8 cellular contexts compared by ENCODE assay signal in the genomic region with DNA sequence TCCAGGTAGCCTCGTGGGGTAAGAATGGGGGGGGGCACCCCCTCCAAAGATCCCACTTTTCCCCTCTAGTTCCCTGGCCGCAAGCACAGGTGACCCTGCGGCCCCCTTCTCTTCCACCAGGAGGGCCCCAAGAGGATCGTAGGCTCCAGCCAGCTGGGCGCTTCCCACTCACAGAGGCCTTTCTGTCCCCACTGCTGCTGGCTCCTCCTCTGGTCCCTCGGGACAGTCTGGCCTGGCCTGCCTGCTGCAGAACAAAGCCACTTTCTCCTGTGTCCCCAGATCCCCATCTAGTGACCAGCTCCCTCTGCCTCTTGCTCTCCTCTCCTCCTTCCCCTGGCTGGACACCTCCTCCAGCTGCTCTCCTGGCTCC. TPM values are rescaled to one million over a fixed set of nuclear protein-coding genes. Genes with fewer than 3 reads are reported as not detected.
A peak's percentile ranks its signal among the peaks of the same experiment; 100 is the strongest.
DNase-seq lines count a peak whose midpoint lies in the region; ATAC-seq and TF ChIP-seq lines count a peak whose summit lies in the region.

No MANE protein-coding gene starts in this region.

- ATAC-seq in activated CD4-positive, alpha-beta T cell treated with anti-CD3 and anti-CD28 coated beads for 36 hours: no peak
- no peak for ATAC-seq in activated naive CD8-positive, alpha-beta T cell treated with anti-CD3 and anti-CD28 coated beads, Interleukin-2, amount 10 ng/mL, durations not matched to agents 7 days and 5 days (ENCODE audit: low read depth)
- no peak for ATAC-seq in HG03565 (IDR thresholded peaks at IDR 0.05; ENCODE audit: unreplicated experiment)
- no peak for ATAC-seq in GM18519 (IDR thresholded peaks at IDR 0.05; ENCODE audit: low FRiP score, unreplicated experiment)

- peak overlapping the region; percentile 71 for H2AFZ ChIP-seq in KMS-11 (ENCODE audit: low read depth)

- 0 out of 2 replicates have a peak, but pooled peaks cover 6% of the 10 kb centered on the region for H4K20me1 ChIP-seq in KMS-11 (ENCODE audit: insufficient read depth)

- H3K36me3 ChIP-seq in KMS-11 (ENCODE audit: insufficient read depth) (no peaks in the 10 kb centered on the region), spleen (no peaks in the 10 kb centered on the region)

- peak overlapping the region; percentile 71 for H3K4me3 Mint-ChIP-seq in activated CD4-positive, alpha-beta T cell treated with anti-CD3 and anti-CD28 coated beads for 36 hours
- H3K4me3 Mint-ChIP-seq in activated naive CD8-positive, alpha-beta T cell treated with anti-CD3 and anti-CD28 coated beads, Interleukin-2, amount 10 ng/mL, durations not matched to agents 7 days and 5 days: peak overlapping the region; percentile 82

- H3K9me3 ChIP-seq in spleen: no peaks in the 10 kb centered on the region

- H3K27ac ChIP-seq in KMS-11: peak overlapping the region; percentile 24; the same call in 1 of the 2 replicates
- H3K27ac ChIP-seq in spleen: peak overlapping the region; percentile 35 to 85 (median 72)

- H3K36me3 Mint-ChIP-seq in activated CD4-positive, alpha-beta T cell treated with anti-CD3 and anti-CD28 coated beads for 36 hours (ENCODE audit: low read depth): no peaks in the 10 kb centered on the region
- no peaks in the 10 kb centered on the region for H3K36me3 Mint-ChIP-seq in activated naive CD8-positive, alpha-beta T cell treated with anti-CD3 and anti-CD28 coated beads, Interleukin-2, amount 10 ng/mL, durations not matched to agents 7 days and 5 days

- 8 to 23% (median 18%) methylated on average over 5 to 6 of the region's 6 CpGs for WGBS in spleen, 5 donors

- no peaks in the 10 kb centered on the region for H3K79me2 ChIP-seq in KMS-11 (ENCODE audit: insufficient read depth, low read depth)

- H3K4me2 ChIP-seq in KMS-11: peak overlapping the region; percentile 88

- H3K9ac ChIP-seq in KMS-11: peak overlapping the region; percentile 37; the same call in 1 of the 2 replicates

- TF ChIP-seq CTCF in KMS-11 (conservative IDR thresholded peaks at IDR 0.05; ENCODE audit: low read depth, low read length) (no peak), spleen (IDR thresholded peaks at IDR 0.05 in 8 of 11, conservative IDR thresholded peaks at IDR 0.05 in 3 of 11) (peak in 2 of 11 experiments; percentile 12 to 21)

- H3K4me1 ChIP-seq in KMS-11 (ENCODE audit: low read depth, poor library complexity, severe bottlenecking) (peaks cover 25% of the 10 kb centered on the region), spleen (peaks cover 7 to 83% (median 32%) of the 10 kb centered on the region in 6 donors)

- POLR2A ChIA-PET in activated CD4-positive, alpha-beta T cell treated with anti-CD3 and anti-CD28 coated beads for 36 hours (lab: Charles Lee): interaction anchor here (0.5 to 1.6 kb wide), 3 partner anchors 14 to 25 kb away, joined by 3 to 11 read pairs (median 4); a partner anchor contains a TSS
- POLR2A ChIA-PET in activated naive CD8-positive, alpha-beta T cell treated with anti-CD3 and anti-CD28 coated beads, Interleukin-2, amount 10 ng/mL, durations not matched to agents 7 days and 5 days (lab: Charles Lee): interaction anchor here (0.6 to 5.4 kb wide), 28 partner anchors 8 to 950 kb away, joined by 3 to 75 read pairs (median 4); a partner anchor contains a TSS

- H3K27ac Mint-ChIP-seq in activated CD4-positive, alpha-beta T cell treated with anti-CD3 and anti-CD28 coated beads for 36 hours: peak overlapping the region; percentile 71
- H3K27ac Mint-ChIP-seq in activated naive CD8-positive, alpha-beta T cell treated with anti-CD3 and anti-CD28 coated beads, Interleukin-2, amount 10 ng/mL, durations not matched to agents 7 days and 5 days: peak overlapping the region; percentile 91

- no peak for DNase-seq in activated CD4-positive, alpha-beta T cell treated with anti-CD3 and anti-CD28 coated beads for 36 hours
- no peak for DNase-seq in activated CD4-positive, alpha-beta T cell treated with anti-CD3 and anti-CD28 coated beads, Interleukin-2, amount 50 U/mL, for 48 hours
- DNase-seq in activated naive CD8-positive, alpha-beta T cell treated with anti-CD3 and anti-CD28 coated beads, Interleukin-2, amount 10 ng/mL, durations not matched to agents 7 days and 5 days: no peak
- no peak for DNase-seq in spleen

- H3K9me3 Mint-ChIP-seq in activated CD4-positive, alpha-beta T cell treated with anti-CD3 and anti-CD28 coated beads for 36 hours (ENCODE audit: low read depth): no peaks in the 10 kb centered on the region
- H3K9me3 Mint-ChIP-seq in activated naive CD8-positive, alpha-beta T cell treated with anti-CD3 and anti-CD28 coated beads, Interleukin-2, amount 10 ng/mL, durations not matched to agents 7 days and 5 days: no peaks in the 10 kb centered on the region

- no peak for TF ChIP-seq POLR2A in spleen (IDR thresholded peaks at IDR 0.05)

- H3K4me3 ChIP-seq in KMS-11 (IDR thresholded peaks at IDR 0.05; ENCODE audit: insufficient read depth, low read depth, low read length) (no peak overlapping the region), iPS-11a (ENCODE audit: low read depth, low read length) (peak overlapping the region; percentile 4), spleen (peak overlapping the region; percentile 25 to 84 (median 56))

- intact Hi-C loops in activated CD4-positive, alpha-beta T cell treated with anti-CD3 and anti-CD28 coated beads for 36 hours (cut with DNase I, micrococcal nuclease): loop anchor here (1.0 to 2.0 kb wide), 7 partner anchors 14 to 280 kb away; a partner anchor contains a TSS
- intact Hi-C loops in spleen (cut with DNase I; ENCODE audit: low total_unique reads): no loop called here

- no peaks in the 10 kb centered on the region for H3K27me3 Mint-ChIP-seq in activated CD4-positive, alpha-beta T cell treated with anti-CD3 and anti-CD28 coated beads for 36 hours
- H3K27me3 Mint-ChIP-seq in activated naive CD8-positive, alpha-beta T cell treated with anti-CD3 and anti-CD28 coated beads, Interleukin-2, amount 10 ng/mL, durations not matched to agents 7 days and 5 days: no peaks in the 10 kb centered on the region

- H3K4me1 Mint-ChIP-seq in activated CD4-positive, alpha-beta T cell treated with anti-CD3 and anti-CD28 coated beads for 36 hours: peaks cover 9% of the 10 kb centered on the region
- peaks cover 20% of the 10 kb centered on the region for H3K4me1 Mint-ChIP-seq in activated naive CD8-positive, alpha-beta T cell treated with anti-CD3 and anti-CD28 coated beads, Interleukin-2, amount 10 ng/mL, durations not matched to agents 7 days and 5 days

- H3K27me3 ChIP-seq in KMS-11 (ENCODE audit: insufficient read depth, low read depth): no peaks in the 10 kb centered on the region
- H3K27me3 ChIP-seq in spleen (replicated peaks in 1 of 7): peaks cover 0 to 17% (median 7%) of the 10 kb centered on the region in 7 donors

- CTCF ChIA-PET in activated CD4-positive, alpha-beta T cell treated with anti-CD3 and anti-CD28 coated beads for 36 hours (lab: Charles Lee): interaction anchor here (0.6 to 4.8 kb wide), 14 partner anchors 10 to 342 kb away, joined by 3 to 32 read pairs (median 4); a partner anchor contains a TSS

RNA-seq across cellular contexts. Expression of a gene that starts 0.5 kb away (rescaled TPM):
- total RNA-seq in activated CD4-positive, alpha-beta T cell treated with anti-CD3 and anti-CD28 coated beads for 36 hours: 1 to 10 TPM; 6.4 to 8.8 TPM
- total RNA-seq in activated naive CD8-positive, alpha-beta T cell treated with anti-CD3 and anti-CD28 coated beads, Interleukin-2, amount 10 ng/mL, durations not matched to agents 7 days and 5 days: 10 to 100 TPM; 26.4 to 30.0 TPM
- 1 to 10 TPM; 2.1 to 6.5 (median 3.0) TPM for total RNA-seq in spleen
- 1 to 10 TPM in 2 of 3 donors, under 1 TPM in 1; 0.76 to 2.5 (median 2.4) TPM for polyA plus RNA-seq in spleen

RNA-seq across cellular contexts. Expression of a gene that starts 6.4 kb away (rescaled TPM):
- 10 to 100 TPM; 12.5 to 14.4 TPM for total RNA-seq in activated CD4-positive, alpha-beta T cell treated with anti-CD3 and anti-CD28 coated beads for 36 hours
- total RNA-seq in activated naive CD8-positive, alpha-beta T cell treated with anti-CD3 and anti-CD28 coated beads, Interleukin-2, amount 10 ng/mL, durations not matched to agents 7 days and 5 days: 10 to 100 TPM; 43.9 to 44.1 TPM
- total RNA-seq in spleen: 10 to 100 TPM; 19.5 to 35.9 (median 28.6) TPM
- 10 to 100 TPM; 12.5 to 29.7 (median 24.6) TPM for polyA plus RNA-seq in spleen

RNA-seq across cellular contexts. Expression of a gene that starts 15.9 kb away (rescaled TPM):
- total RNA-seq in activated CD4-positive, alpha-beta T cell treated with anti-CD3 and anti-CD28 coated beads for 36 hours: 10 to 100 TPM; 21.6 to 26.7 TPM
- 10 to 100 TPM; 63.2 to 63.9 TPM for total RNA-seq in activated naive CD8-positive, alpha-beta T cell treated with anti-CD3 and anti-CD28 coated beads, Interleukin-2, amount 10 ng/mL, durations not matched to agents 7 days and 5 days
- 10 to 100 TPM; 43.2 to 67.9 (median 51.7) TPM for total RNA-seq in spleen
- polyA plus RNA-seq in spleen: 100 to 1,000 TPM in 1 of 3 donors, 10 to 100 TPM in 2; 49.6 to 112 (median 90.0) TPM

RNA-seq across cellular contexts. Expression of a gene that starts 17.0 kb away (rescaled TPM):
- under 1 TPM in 1 of 2 experiments, not detected in 1; 0.19 TPM for total RNA-seq in activated CD4-positive, alpha-beta T cell treated with anti-CD3 and anti-CD28 coated beads for 36 hours
- not detected for total RNA-seq in activated naive CD8-positive, alpha-beta T cell treated with anti-CD3 and anti-CD28 coated beads, Interleukin-2, amount 10 ng/mL, durations not matched to agents 7 days and 5 days
- total RNA-seq in spleen: under 1 TPM in 2 of 7 donors, not detected in 5; 0.32 to 0.40 TPM
- polyA plus RNA-seq in spleen: under 1 TPM in 2 of 3 donors, not detected in 1; 0.11 to 0.58 TPM

RNA-seq across cellular contexts. Expression of a gene that starts 24.9 kb away (rescaled TPM):
- total RNA-seq in activated CD4-positive, alpha-beta T cell treated with anti-CD3 and anti-CD28 coated beads for 36 hours: 10 to 100 TPM; 21.0 to 23.1 TPM
- 10 to 100 TPM; 22.4 to 27.0 TPM for total RNA-seq in activated naive CD8-positive, alpha-beta T cell treated with anti-CD3 and anti-CD28 coated beads, Interleukin-2, amount 10 ng/mL, durations not matched to agents 7 days and 5 days
- 100 to 1,000 TPM in 5 of 7 donors, 10 to 100 TPM in 2; 86.3 to 197 (median 111) TPM for total RNA-seq in spleen
- polyA plus RNA-seq in spleen: 100 to 1,000 TPM; 104 to 358 (median 256) TPM
